ENCODE assay signal across 16 cellular contexts in genomic region chr7:110317699-110318265, GRCh38.
A peak's percentile ranks its signal among the peaks of the same experiment; 100 is the strongest.
DNase-seq lines count a peak whose midpoint lies in the region; ATAC-seq and TF ChIP-seq lines count a peak whose summit lies in the region.
"Had no signal": no experiment of that assay in that cellular context is flagged by ENCODE, and none has a peak within 500 bp of the region (broad histone marks: within the 10 kb centered on the region; RNA-seq: fewer than 3 reads in every experiment).

No MANE protein-coding gene starts in this region.

- no peak overlapping the region for H3K4me2 ChIP-seq in mammary epithelial cell (ENCODE audit: insufficient read depth, low read depth, low read length)
- H3K4me2 ChIP-seq: hepatocyte had no signal

- H3K4me1 ChIP-seq in mammary epithelial cell (ENCODE audit: insufficient read depth, low read length) = no peaks in the 10 kb centered on the region
- H3K4me1 ChIP-seq: parathyroid adenoma had no signal

- no peaks in the 10 kb centered on the region for H3K36me3 ChIP-seq in mammary epithelial cell (ENCODE audit: insufficient read depth, low read length)

- no peak for TF ChIP-seq RAD21 in Ishikawa (IDR thresholded peaks at IDR 0.05; ENCODE audit: low read depth)

- in situ Hi-C loops in mammary epithelial cell (cut with MboI; ENCODE audit: low sequenced_read_pairs in 2 of 2) = no loop called here

- H3K9me3 ChIP-seq in AG04450 (ENCODE audit: control insufficient read depth, insufficient read depth, low read length) (no peaks in the 10 kb centered on the region; the same call in 1 of the 2 replicates), mammary epithelial cell (replicated peaks; ENCODE audit: insufficient read depth, low read length) (no peaks in the 10 kb centered on the region)

- no peak for TF ChIP-seq CTCF in AG04450 (IDR thresholded peaks at IDR 0.05; ENCODE audit: low read depth, low read length)
- no peak for TF ChIP-seq CTCF in mammary epithelial cell (conservative IDR thresholded peaks at IDR 0.05 in 1 of 2, IDR thresholded peaks at IDR 0.05 in 1 of 2; ENCODE audit: extremely low read depth in 1 of 2, insufficient read depth in 1 of 2, low read depth in 1 of 2, low read length in 2 of 2)

- no peak overlapping the region for H3K9ac ChIP-seq in mammary epithelial cell (ENCODE audit: insufficient read depth, low read length)
- H3K9ac ChIP-seq: parathyroid adenoma had no signal

- dilution Hi-C loops in mammary epithelial cell (cut with HindIII; ENCODE audit: low sequenced_read_pairs) = no loop called here

- H3K4me3 ChIP-seq in AG04450 (ENCODE audit: low read depth, low read length) = no peak overlapping the region
- no peak overlapping the region for H3K4me3 ChIP-seq in mammary epithelial cell (replicated peaks in 1 of 3; ENCODE audit: insufficient read depth in 1 of 3, low read depth in 2 of 3, low read length in 3 of 3)
- H3K4me3 ChIP-seq: hepatocyte had no signal

- H2AFZ ChIP-seq in mammary epithelial cell (ENCODE audit: low read depth, low read length) = no peak overlapping the region
- H2AFZ ChIP-seq: hepatocyte, parathyroid adenoma had no signal

- peak; percentile 13 for DNase-seq in AG04450 (ENCODE audit: low read depth, low spot score)
- peak; percentile 19 for DNase-seq in astrocyte of the hippocampus (ENCODE audit: low read depth, low spot score)
- no peak for DNase-seq in left lobe of liver (ENCODE audit: low spot score)
- no peak for DNase-seq in HuH-7.5 (ENCODE audit: low spot score)
- no peak for DNase-seq in mammary epithelial cell
- DNase-seq: activated naive CD8-positive, alpha-beta T cell treated with anti-CD3 and anti-CD28 coated beads, Interleukin-2, amount 50 U/mL, for 24 hours; Kasumi-1; stimulated activated CD4-positive, alpha-beta T cell treated with anti-CD3 and anti-CD28 coated beads, Interleukin-2, amount 100 ng/mL, for 48 hours; stimulated activated naive B cell treated with anti-CD40 and anti-IgM and Interleukin-4, amounts not matched to agents 10 μg/mL and 1 μg/mL and 100 μg/mL, for 72 hours; T1000 had no signal

- no peaks in the 10 kb centered on the region for H4K20me1 ChIP-seq in mammary epithelial cell (ENCODE audit: insufficient read depth, low read length)

- no peaks in the 10 kb centered on the region for H3K79me2 ChIP-seq in mammary epithelial cell (ENCODE audit: insufficient read depth, low read length)
- H3K79me2 ChIP-seq: hepatocyte, parathyroid adenoma had no signal

- WGBS in mammary epithelial cell (ENCODE audit: low coverage, missing lambda C conversion rate) = 96% methylated on average over 2 of the region's 2 CpGs

- ATAC-seq in left lobe of liver (peak; percentile 33), HG02759 (IDR thresholded peaks at IDR 0.05; ENCODE audit: unreplicated experiment) (no peak), HG03159 (IDR thresholded peaks at IDR 0.05; ENCODE audit: unreplicated experiment) (no peak)
- ATAC-seq: activated naive CD8-positive, alpha-beta T cell treated with anti-CD3 and anti-CD28 coated beads, Interleukin-2, amount 50 U/mL, for 24 hours; Panc1; stimulated activated naive B cell treated with anti-CD40 and anti-IgM and Interleukin-4, amounts not matched to agents 10 μg/mL and 1 μg/mL and 100 μg/mL, for 72 hours had no signal

- TF ChIP-seq EP300 in Ishikawa (IDR thresholded peaks at IDR 0.05; ENCODE audit: borderline replicate concordance) = peak; percentile 48; the same call in 1 of the 2 replicates

- POLR2A ChIA-PET in AG04450 (lab: Yijun Ruan, JAX) = no interaction called here

- intact Hi-C loops in mammary epithelial cell (cut with micrococcal nuclease) = no loop called here

- CTCF ChIA-PET in AG04450 (lab: Charles Lee) (no interaction called here), mammary epithelial cell (lab: Charles Lee; ENCODE audit: low non-redundant PET) (no interaction called here)

- BruUV-seq in mammary epithelial cell (replicated peaks; lab: Mats Ljungman, UMichigan) = no TSS peak

- H3K27ac ChIP-seq in AG04450 (ENCODE audit: low read depth, low read length) (no peak overlapping the region), mammary epithelial cell (ENCODE audit: insufficient read depth, low read depth, low read length) (no peak overlapping the region)
- H3K27ac ChIP-seq: hepatocyte, parathyroid adenoma had no signal

- H3K27me3 ChIP-seq in AG04450 (ENCODE audit: control insufficient read depth, insufficient read depth, low read length) = no peaks in the 10 kb centered on the region
- no peaks in the 10 kb centered on the region for H3K27me3 ChIP-seq in mammary epithelial cell (ENCODE audit: insufficient read depth, low read length)
- H3K27me3 ChIP-seq: hepatocyte had no signal

TF ChIP-seq in Ishikawa, 13 proteins besides CTCF, POLR2A, EP300 and RAD21:
- TF ChIP-seq FOXM1 (IDR thresholded peaks at IDR 0.05; ENCODE audit: borderline replicate concordance, low read depth) (peak; percentile 65), MAX (IDR thresholded peaks at IDR 0.05) (0 out of 2 replicates have a peak, but pooled peaks have one; percentile 8), TEAD4 (IDR thresholded peaks at IDR 0.05) (peak; percentile 51), EGR1 (IDR thresholded peaks at IDR 0.05) (no peak), USF1 (IDR thresholded peaks at IDR 0.05) (no peak), TCF12 (IDR thresholded peaks at IDR 0.05; ENCODE audit: low read depth) (no peak), CREB1 (IDR thresholded peaks at IDR 0.05; ENCODE audit: low read depth) (no peak), REST (IDR thresholded peaks at IDR 0.05; ENCODE audit: low read depth) (no peak)
TF ChIP-seq in Ishikawa: peak in this region for 3.

Comparison
In these comparisons a context has a peak if more than half of its experiments do, and no peak if none do; other contexts are left out.
1. DNase-seq: peak in AG04450 (single experiment) and astrocyte of the hippocampus (single experiment); none in left lobe of liver (single experiment), HuH-7.5 (single experiment) and mammary epithelial cell (single experiment).